13 cellular contexts compared by ENCODE assay signal in genomic region chr11:47377571-47378010, GRCh38. TPM values are rescaled to one million over a fixed set of nuclear protein-coding genes. Genes with fewer than 3 reads are reported as not detected.
DNase-seq lines count a peak whose midpoint lies in the region; ATAC-seq, FAIRE-seq and TF ChIP-seq lines count a peak whose summit lies in the region.
"Had no signal": no experiment of that assay in that cellular context is flagged by ENCODE, and none has a peak within 500 bp of the region (broad histone marks: within the 10 kb centered on the region; RNA-seq: fewer than 3 reads in every experiment).

No MANE protein-coding gene starts in this region.

- ATAC-seq in natural killer cell treated with Interleukin-12 subunit alpha and Interleukin-12 subunit beta and Interleukin-15 and Interleukin-18, amount 100 ng/mL, for 72 hours, result no peak
- ATAC-seq in natural killer cell, result no peak
- peak; percentile 50 for ATAC-seq in GM12878
- ATAC-seq in mucosa of descending colon, result peak; percentile 12

- H3K27ac Mint-ChIP-seq in natural killer cell treated with Interleukin-12 subunit alpha and Interleukin-12 subunit beta and Interleukin-15 and Interleukin-18, amount 100 ng/mL, for 72 hours, result peak overlapping the region; percentile 34 to 45
- peak overlapping the region in 1 of 2 donors; percentile 72 for H3K27ac Mint-ChIP-seq in natural killer cell

- no peak for TF ChIP-seq POLR2A in GM12878 (IDR thresholded peaks at IDR 0.05; ENCODE audit: low read depth, low read length)

- BruUV-seq in GM12878 (replicated peaks; lab: Mats Ljungman, UMichigan), result no TSS peak

- H3K9ac ChIP-seq in GM12878 (ENCODE audit: control insufficient read depth, insufficient read depth, low read length), result peak overlapping the region; percentile 85

- RAD21 ChIA-PET in GM12878 (lab: Charles Lee; ENCODE audit: unreplicated experiment), result interaction anchor here (1.0 to 3.4 kb wide), 6 partner anchors 13 to 679 kb away, joined by 3 to 31 read pairs (median 7); partner anchors contain the start of gene SLC39A13

- no peaks in the 10 kb centered on the region for H3K9me3 ChIP-seq in GM12878 (replicated peaks; ENCODE audit: control insufficient read depth, insufficient read depth, low read length)
- H3K9me3 ChIP-seq in mucosa of descending colon, result no peaks in the 10 kb centered on the region
- H3K9me3 ChIP-seq: SJSA1 had no signal

- CTCF ChIA-PET in GM12878 (lab: Yijun Ruan, JAX), result interaction anchor here (0.5 to 4.1 kb wide), 9 partner anchors 14 to 1129 kb away, joined by 3 to 20 read pairs (median 5); no protein-coding TSS in a partner anchor

- POLR2A ChIA-PET in GM12878 (lab: Charles Lee), result interaction anchor here (0.6 to 5.0 kb wide), 8 partner anchors 11 to 753 kb away, joined by 3 to 94 read pairs (median 4); partner anchors contain the start of gene SLC39A13

- H2AFZ ChIP-seq in GM12878 (ENCODE audit: control insufficient read depth, low read depth, low read length), result peak overlapping the region; percentile 71; the same call in 1 of the 2 replicates

- no peak for TF ChIP-seq CTCF in natural killer cell (IDR thresholded peaks at IDR 0.05)
- no peak for TF ChIP-seq CTCF in GM12878 (IDR thresholded peaks at IDR 0.05 in 2 of 3, conservative IDR thresholded peaks at IDR 0.05 in 1 of 3; ENCODE audit: control insufficient read depth in 2 of 3, extremely low read depth in 1 of 3, insufficient read depth in 1 of 3, low read depth in 3 of 3, low read length in 3 of 3)
- no peak for TF ChIP-seq CTCF in mucosa of descending colon (IDR thresholded peaks at IDR 0.05)
- TF ChIP-seq CTCF in D721Med (IDR thresholded peaks at IDR 0.05; ENCODE audit: insufficient read depth, missing control alignments), result no peak

- no peaks in the 10 kb centered on the region for H3K27me3 ChIP-seq in GM12878 (replicated peaks in 1 of 2; ENCODE audit: control insufficient read depth in 2 of 2, insufficient read depth in 2 of 2, low read length in 1 of 2)
- H3K27me3 ChIP-seq: SJSA1 had no signal

- H3K36me3 Mint-ChIP-seq in natural killer cell treated with Interleukin-12 subunit alpha and Interleukin-12 subunit beta and Interleukin-15 and Interleukin-18, amount 100 ng/mL, for 72 hours, result no peaks in the 10 kb centered on the region
- no peaks in the 10 kb centered on the region for H3K36me3 Mint-ChIP-seq in natural killer cell

- H3K79me2 ChIP-seq in GM12878 (ENCODE audit: control insufficient read depth, insufficient read depth, low read length), result peaks cover 41% of the 10 kb centered on the region

- in situ Hi-C loops in GM12878 (cut with MboI), result no loop called here

- peak overlapping the region; percentile 80 for H3K4me3 ChIP-seq in GM12878
- H3K4me3 ChIP-seq in mucosa of descending colon, result no peak overlapping the region
- H3K4me3 ChIP-seq: SJSA1 had no signal

- SMC1A ChIA-PET in GM12878 (lab: Charles Lee; ENCODE audit: uncharacterized antibody, unreplicated experiment), result interaction anchor here (0.6 to 3.7 kb wide), 5 partner anchors 14 to 106 kb away, joined by 3 to 36 read pairs (median 8); no protein-coding TSS in a partner anchor

- TF ChIP-seq RAD21 in GM12878 (IDR thresholded peaks at IDR 0.05; ENCODE audit: insufficient read depth, low read depth, low read length), result no peak

- H3K36me3 ChIP-seq in GM12878 (ENCODE audit: control insufficient read depth in 2 of 2, insufficient read depth in 2 of 2, low read length in 1 of 2) (peaks cover 2 to 3% of the 10 kb centered on the region in 2 experiments; a peak in 3 of 4 replicates), mucosa of descending colon (ENCODE audit: low read depth) (no peaks in the 10 kb centered on the region)
- H3K36me3 ChIP-seq: SJSA1 had no signal

- DNase-seq in natural killer cell treated with Interleukin-12 subunit alpha and Interleukin-12 subunit beta and Interleukin-15 and Interleukin-18, amount 100 ng/mL, for 72 hours (ENCODE audit: low spot score), result no peak
- DNase-seq in natural killer cell (no peak), GM12878 (ENCODE audit: low read depth, low spot score) (no peak), mucosa of descending colon (no peak), D721Med (ENCODE audit: insufficient read length, low spot score) (no peak), amniotic stem cell (lab: John Stamatoyannopoulos, UW) (no peak), NCI-H187 treated with DMSO at 0.1 percent for 48 hours (lab: John Stamatoyannopoulos, UW) (no peak), SHP77 (lab: John Stamatoyannopoulos, UW) (no peak)
- DNase-seq: ACHN, NCI-H2107, occipital lobe had no signal

- H3K9me3 Mint-ChIP-seq in natural killer cell treated with Interleukin-12 subunit alpha and Interleukin-12 subunit beta and Interleukin-15 and Interleukin-18, amount 100 ng/mL, for 72 hours, result no peaks in the 10 kb centered on the region
- no peaks in the 10 kb centered on the region for H3K9me3 Mint-ChIP-seq in natural killer cell

- no peaks in the 10 kb centered on the region for H3K27me3 Mint-ChIP-seq in natural killer cell treated with Interleukin-12 subunit alpha and Interleukin-12 subunit beta and Interleukin-15 and Interleukin-18, amount 100 ng/mL, for 72 hours
- H3K27me3 Mint-ChIP-seq in natural killer cell (ENCODE audit: low read depth in 2 of 2), result no peaks in the 10 kb centered on the region

- FAIRE-seq in GM12878 (lab: Jason Lieb, UNC) (no peak), D721Med (lab: Jason Lieb, UNC) (no peak)
- FAIRE-seq: colon had no signal

- H3K4me3 Mint-ChIP-seq in natural killer cell treated with Interleukin-12 subunit alpha and Interleukin-12 subunit beta and Interleukin-15 and Interleukin-18, amount 100 ng/mL, for 72 hours, result peak overlapping the region; percentile 45
- no peak overlapping the region for H3K4me3 Mint-ChIP-seq in natural killer cell

- H3K27ac ChIP-seq in GM12878 (ENCODE audit: control insufficient read depth, insufficient read depth), result peak overlapping the region; percentile 93
- H3K27ac ChIP-seq: SJSA1 had no signal

- H3K4me1 ChIP-seq in GM12878 (ENCODE audit: control insufficient read depth, insufficient read depth, low read length), result peaks cover 21% of the 10 kb centered on the region
- H3K4me1 ChIP-seq in mucosa of descending colon (ENCODE audit: low read depth), result no peaks in the 10 kb centered on the region

- H4K20me1 ChIP-seq in GM12878 (ENCODE audit: control insufficient read depth, insufficient read depth), result no peaks in the 10 kb centered on the region

- intact Hi-C loops in natural killer cell (cut with micrococcal nuclease), result no loop called here
- intact Hi-C loops in GM12878 (cut with micrococcal nuclease; ENCODE audit: unreplicated experiment), result loop anchor here (1.0 to 10.0 kb wide), 4 partner anchors 31 to 477 kb away; partner anchors contain the start of genes FNBP4 and SLC39A13
- intact Hi-C loops in mucosa of descending colon (cut with DNase I, micrococcal nuclease), result loop anchor here in 1 of 2 donors (10.0 kb wide), 1 partner anchor 77 kb away; no protein-coding TSS in a partner anchor

- WGBS in GM12878 (ENCODE audit: insufficient coverage, insufficient replicate concordance, low lambda C conversion rate, missing lambda C conversion rate), result 0% methylated on average over 5 of the region's 5 CpGs

- TF ChIP-seq EP300 in GM12878 (IDR thresholded peaks at IDR 0.05; ENCODE audit: borderline replicate concordance in 1 of 2, control insufficient read depth in 1 of 2, low read depth in 2 of 2, low read length in 2 of 2), result no peak

- peak overlapping the region; percentile 89 for H3K4me2 ChIP-seq in GM12878 (ENCODE audit: control insufficient read depth, insufficient read depth)

- H3K4me1 Mint-ChIP-seq in natural killer cell treated with Interleukin-12 subunit alpha and Interleukin-12 subunit beta and Interleukin-15 and Interleukin-18, amount 100 ng/mL, for 72 hours (ENCODE audit: low read depth in 2 of 2), result peaks cover 10 to 15% of the 10 kb centered on the region in 2 donors
- H3K4me1 Mint-ChIP-seq in natural killer cell, result peaks cover 5% of the 10 kb centered on the region in 2 donors

RNA-seq across cellular contexts. Expression of gene SPI1, which starts 0.8 kb away (rescaled TPM):
- 1 to 10 TPM; 2.0 to 2.5 TPM for total RNA-seq in natural killer cell treated with Interleukin-12 subunit alpha and Interleukin-12 subunit beta and Interleukin-15 and Interleukin-18, amount 100 ng/mL, for 72 hours
- total RNA-seq in natural killer cell (10 to 100 TPM; 15.0 to 65.4 (median 55.4) TPM), GM12878 (2014; rRNA removed) (19.9 and 25.9 TPM in 2 replicates), GM12878 (2014; rRNA removed; fragmentation: Illumina TruSeq; extraction: Trizol) (5.9 and 6.5 TPM in 2 replicates), GM12878 (2021) (29.5 and 31.1 TPM in 2 replicates), mucosa of descending colon (10 to 100 TPM in 2 of 3 donors, 1 to 10 TPM in 1; 4.9 to 21.0 (median 20.6) TPM)
- total RNA-seq in GM12878 (2013; cell fraction: nucleolus; rRNA removed), result 8.7 and 10.3 TPM in 2 replicates
- 7.3 TPM for polyA plus RNA-seq in GM12878 (2011; ENCODE audit: low read depth)
- polyA plus RNA-seq in GM12878 (2011; rRNA removed) (3.6 and 10.2 TPM in 2 replicates), GM12878 (2014; fragmentation: Illumina TruSeq; extraction: Trizol) (1.3 and 8.8 TPM in 2 replicates), GM12878 (2014; fragmentation: Nextera tagmentation; extraction: Ambion mirVana) (under 1 TPM; 0.05 to 0.08 TPM), GM12878 (2014; rRNA removed) (24.5 and 30.2 TPM in 2 replicates), GM12878 (2016; fragmentation: Nextera tagmentation; extraction: Ambion mirVana) (10 to 100 TPM in 1 of 2 experiments, 1 to 10 TPM in 1; 9.2 to 15.0 TPM)
- 13.4 and 15.8 TPM in 2 replicates for polyA plus RNA-seq in GM12878 (2011; cell fraction: cytosol; rRNA removed)
- polyA plus RNA-seq in GM12878 (2011; cell fraction: nucleus; rRNA removed), result 13.8 and 20.3 TPM in 2 replicates
- 26.5 and 28.6 TPM in 2 replicates for polyA plus RNA-seq in GM12878 (2012)
- polyA minus RNA-seq in GM12878 (2011; rRNA and poly(A)+ RNA removed), result 9.1 and 16.5 TPM in 2 replicates
- polyA minus RNA-seq in GM12878 (2011; cell fraction: cytosol; rRNA and poly(A)+ RNA removed), result 7.7 and 13.2 TPM in 2 replicates
- polyA minus RNA-seq in GM12878 (2011; cell fraction: nucleus; rRNA and poly(A)+ RNA removed), result 4.6 and 9.6 TPM in 2 replicates
- total RNA-seq: SJSA1 had no signal

RNA-seq across cellular contexts. Expression of gene MYBPC3, which starts 25.1 kb away (rescaled TPM):
- total RNA-seq in natural killer cell treated with Interleukin-12 subunit alpha and Interleukin-12 subunit beta and Interleukin-15 and Interleukin-18, amount 100 ng/mL, for 72 hours, result not detected
- total RNA-seq in natural killer cell (under 1 TPM in 2 of 3 donors, not detected in 1; 0.45 to 0.53 TPM), GM12878 (2014; rRNA removed) (0.05 TPM in 1 of 2 replicates, not detected in the other), GM12878 (2014; rRNA removed; fragmentation: Illumina TruSeq; extraction: Trizol) (not detected in 2 replicates), GM12878 (2021) (not detected in 2 replicates), mucosa of descending colon (1 to 10 TPM in 1 of 3 donors, under 1 TPM in 2; 0.06 to 1.1 (median 0.09) TPM)
- not detected in 2 replicates for total RNA-seq in GM12878 (2013; cell fraction: nucleolus; rRNA removed)
- polyA plus RNA-seq in GM12878 (2011; ENCODE audit: low read depth), result not detected
- polyA plus RNA-seq in GM12878 (2011; rRNA removed) (0.03 TPM in 1 of 2 replicates, not detected in the other), GM12878 (2014; fragmentation: Illumina TruSeq; extraction: Trizol) (0.03 TPM in 1 of 2 replicates, not detected in the other), GM12878 (2014; fragmentation: Nextera tagmentation; extraction: Ambion mirVana) (not detected), GM12878 (2014; rRNA removed) (0.06 TPM in 1 of 2 replicates, not detected in the other), GM12878 (2016; fragmentation: Nextera tagmentation; extraction: Ambion mirVana) (under 1 TPM in 1 of 2 experiments, not detected in 1; 0.08 TPM)
- polyA plus RNA-seq in GM12878 (2011; cell fraction: cytosol; rRNA removed), result 0.05 and 0.06 TPM in 2 replicates
- polyA plus RNA-seq in GM12878 (2011; cell fraction: nucleus; rRNA removed), result 0.16 and 0.30 TPM in 2 replicates
- 0.04 and 0.08 TPM in 2 replicates for polyA plus RNA-seq in GM12878 (2012)
- 0.05 TPM in 1 of 2 replicates, not detected in the other for polyA minus RNA-seq in GM12878 (2011; rRNA and poly(A)+ RNA removed)
- polyA minus RNA-seq in GM12878 (2011; cell fraction: cytosol; rRNA and poly(A)+ RNA removed), result not detected in 2 replicates
- not detected in 2 replicates for polyA minus RNA-seq in GM12878 (2011; cell fraction: nucleus; rRNA and poly(A)+ RNA removed)
- total RNA-seq: occipital lobe, SJSA1 had no signal

RNA-seq across cellular contexts. Expression of gene SLC39A13, which starts 30.8 kb away (rescaled TPM):
- total RNA-seq in natural killer cell treated with Interleukin-12 subunit alpha and Interleukin-12 subunit beta and Interleukin-15 and Interleukin-18, amount 100 ng/mL, for 72 hours, result 10 to 100 TPM; 20.9 to 31.3 TPM
- 10 to 100 TPM; 29.1 to 34.7 (median 32.6) TPM for total RNA-seq in natural killer cell
- 7.2 and 9.7 TPM in 2 replicates for total RNA-seq in GM12878 (2013; cell fraction: nucleolus; rRNA removed)
- total RNA-seq in GM12878 (2014; rRNA removed), result 11.3 and 14.5 TPM in 2 replicates
- total RNA-seq in GM12878 (2014; rRNA removed; fragmentation: Illumina TruSeq; extraction: Trizol), result 3.3 and 3.6 TPM in 2 replicates
- 14.5 and 15.0 TPM in 2 replicates for total RNA-seq in GM12878 (2021)
- 3.5 TPM for polyA plus RNA-seq in GM12878 (2011; ENCODE audit: low read depth)
- 2.0 and 4.2 TPM in 2 replicates for polyA plus RNA-seq in GM12878 (2011; rRNA removed)
- 6.3 and 12.0 TPM in 2 replicates for polyA plus RNA-seq in GM12878 (2011; cell fraction: cytosol; rRNA removed)
- polyA plus RNA-seq in GM12878 (2011; cell fraction: nucleus; rRNA removed), result 51.1 and 51.6 TPM in 2 replicates
- 11.0 and 11.1 TPM in 2 replicates for polyA plus RNA-seq in GM12878 (2012)
- 2.1 and 3.2 TPM in 2 replicates for polyA plus RNA-seq in GM12878 (2014; fragmentation: Illumina TruSeq; extraction: Trizol)
- under 1 TPM; 0.23 to 0.60 TPM for polyA plus RNA-seq in GM12878 (2014; fragmentation: Nextera tagmentation; extraction: Ambion mirVana)
- 19.8 and 20.4 TPM in 2 replicates for polyA plus RNA-seq in GM12878 (2014; rRNA removed)
- 1 to 10 TPM; 8.4 to 8.9 TPM for polyA plus RNA-seq in GM12878 (2016; fragmentation: Nextera tagmentation; extraction: Ambion mirVana)
- 2.6 and 4.5 TPM in 2 replicates for polyA minus RNA-seq in GM12878 (2011; rRNA and poly(A)+ RNA removed)
- 2.3 and 2.4 TPM in 2 replicates for polyA minus RNA-seq in GM12878 (2011; cell fraction: cytosol; rRNA and poly(A)+ RNA removed)
- polyA minus RNA-seq in GM12878 (2011; cell fraction: nucleus; rRNA and poly(A)+ RNA removed), result 4.6 and 7.7 TPM in 2 replicates
- 10 to 100 TPM; 14.4 to 30.9 (median 21.4) TPM for total RNA-seq in mucosa of descending colon

RNA-seq across cellular contexts. Expression of gene PSMC3, which starts 48.6 kb away (rescaled TPM):
- total RNA-seq in natural killer cell treated with Interleukin-12 subunit alpha and Interleukin-12 subunit beta and Interleukin-15 and Interleukin-18, amount 100 ng/mL, for 72 hours, result 100 to 1,000 TPM; 175 to 216 TPM
- 10 to 100 TPM; 74.0 to 85.9 (median 77.7) TPM for total RNA-seq in natural killer cell
- 43.7 and 52.4 TPM in 2 replicates for total RNA-seq in GM12878 (2013; cell fraction: nucleolus; rRNA removed)
- total RNA-seq in GM12878 (2014; rRNA removed), result 112 and 114 TPM in 2 replicates
- total RNA-seq in GM12878 (2014; rRNA removed; fragmentation: Illumina TruSeq; extraction: Trizol), result 180 and 181 TPM in 2 replicates
- total RNA-seq in GM12878 (2021), result 144 and 157 TPM in 2 replicates
- 116 TPM for polyA plus RNA-seq in GM12878 (2011; ENCODE audit: low read depth)
- 143 and 159 TPM in 2 replicates for polyA plus RNA-seq in GM12878 (2011; rRNA removed)
- polyA plus RNA-seq in GM12878 (2011; cell fraction: cytosol; rRNA removed), result 118 and 142 TPM in 2 replicates
- 78.3 and 128 TPM in 2 replicates for polyA plus RNA-seq in GM12878 (2011; cell fraction: nucleus; rRNA removed)
- 90.1 and 134 TPM in 2 replicates for polyA plus RNA-seq in GM12878 (2012)
- 245 and 283 TPM in 2 replicates for polyA plus RNA-seq in GM12878 (2014; fragmentation: Illumina TruSeq; extraction: Trizol)
- 10 to 100 TPM; 39.5 to 54.3 TPM for polyA plus RNA-seq in GM12878 (2014; fragmentation: Nextera tagmentation; extraction: Ambion mirVana)
- 153 TPM in 2 replicates for polyA plus RNA-seq in GM12878 (2014; rRNA removed)
- polyA plus RNA-seq in GM12878 (2016; fragmentation: Nextera tagmentation; extraction: Ambion mirVana), result 100 to 1,000 TPM; 256 to 289 TPM
- 89.2 and 147 TPM in 2 replicates for polyA minus RNA-seq in GM12878 (2011; rRNA and poly(A)+ RNA removed)
- polyA minus RNA-seq in GM12878 (2011; cell fraction: cytosol; rRNA and poly(A)+ RNA removed), result 26.3 and 35.2 TPM in 2 replicates
- polyA minus RNA-seq in GM12878 (2011; cell fraction: nucleus; rRNA and poly(A)+ RNA removed), result 29.3 and 50.7 TPM in 2 replicates
- 100 to 1,000 TPM in 1 of 3 donors, 10 to 100 TPM in 2; 70.7 to 115 (median 91.0) TPM for total RNA-seq in mucosa of descending colon

Comparison
In these comparisons a context has a peak if more than half of its experiments do, and no peak if none do; other contexts are left out.
1. ATAC-seq: peak in GM12878 (single experiment) and mucosa of descending colon (single experiment); none in natural killer cell treated with Interleukin-12 subunit alpha and Interleukin-12 subunit beta and Interleukin-15 and Interleukin-18, amount 100 ng/mL, for 72 hours (0 of 2) and natural killer cell (0 of 3).